Comparison of ENCODE assay signal across 21 cellular contexts in genomic region chr2:205727174-205727573, GRCh38. TPM values are rescaled to one million over a fixed set of nuclear protein-coding genes. Genes with fewer than 3 reads are reported as not detected.
DNase-seq lines count a peak whose midpoint lies in the region; ATAC-seq, FAIRE-seq and TF ChIP-seq lines count a peak whose summit lies in the region.
"Had no signal": no experiment of that assay in that cellular context is flagged by ENCODE, and none has a peak within 500 bp of the region (broad histone marks: within the 10 kb centered on the region; RNA-seq: fewer than 3 reads in every experiment).

No MANE protein-coding gene starts in this region.

- no peaks in the 10 kb centered on the region for H3K27me3 ChIP-seq in HepG2 (ENCODE audit: control insufficient read depth in 1 of 2, insufficient read depth in 2 of 2, low read length in 2 of 2)
- no peaks in the 10 kb centered on the region for H3K27me3 ChIP-seq in muscle layer of colon (ENCODE audit: control insufficient read depth in 1 of 2, insufficient read depth in 2 of 2, low read length in 2 of 2)
- no peaks in the 10 kb centered on the region for H3K27me3 ChIP-seq in sigmoid colon
- H3K27me3 ChIP-seq: BLaER1 treated with 17β-estradiol and CSF1 and Interleukin-3, amounts not matched to agents 10 nM and 100 nM had no signal

- in situ Hi-C loops in HepG2 (cut with HindIII; ENCODE audit: extremely low pct_ligation_motif_present, low pct_unique_long_range_greater_than_20kb), result no loop called here

- no peak overlapping the region for H3K27ac Mint-ChIP-seq in endothelial cell (ENCODE audit: unreplicated experiment)
- H3K27ac Mint-ChIP-seq: B cell; CD8-positive, alpha-beta T cell; HFFc6 had no signal

- DNase-seq in endothelial cell (ENCODE audit: low spot score) (no peak), HepG2 (ENCODE audit: low spot score) (peak; percentile 29), sigmoid colon (no peak), DMS153 (lab: John Stamatoyannopoulos, UW) (no peak), inferior parietal cortex (ENCODE audit: extremely low spot score) (no peak), left cardiac atrium (no peak)
- DNase-seq in stimulated activated CD4-positive, alpha-beta T cell treated with anti-CD3 and anti-CD28 coated beads, Interleukin-4, amount 100 ng/mL, for 1 hour, result no peak
- DNase-seq: 8988T; Calu3; CD8-positive, alpha-beta T cell; DMS53; DND-41; EL; GOT3; H7; HFFc6 had no signal

- TF ChIP-seq EP300 in HepG2 (IDR thresholded peaks at IDR 0.05; ENCODE audit: low read depth in 2 of 2, low read length in 2 of 2) (peak in 1 of 2 experiments; percentile 19; a peak in 1 of 4 replicates), HepG2 (CRISPR knock-in tag; IDR thresholded peaks at IDR 0.05; ENCODE audit: borderline replicate concordance) (no peak), sigmoid colon (IDR thresholded peaks at IDR 0.05) (no peak)

- peak overlapping the region; percentile 44 for H3K4me3 Mint-ChIP-seq in endothelial cell (ENCODE audit: unreplicated experiment)
- H3K4me3 Mint-ChIP-seq: B cell; CD8-positive, alpha-beta T cell; HFFc6 had no signal

- CTCF ChIA-PET in HepG2 (lab: Yijun Ruan, JAX; ENCODE audit: low intra/inter-chr PET ratio, low total read pairs), result no interaction called here

- 5% methylated on average over 2 of the region's 2 CpGs for WGBS in HepG2 (ENCODE audit: low lambda C conversion rate)
- WGBS in sigmoid colon, 2 donors, result 41 to 83% methylated on average over 2 of the region's 2 CpGs

- no peaks in the 10 kb centered on the region for H3K79me2 ChIP-seq in HepG2 (ENCODE audit: insufficient read depth, low read length)

- H4K20me1 ChIP-seq in HepG2 (ENCODE audit: insufficient read depth, low read length), result no peaks in the 10 kb centered on the region
- H4K20me1 ChIP-seq: BLaER1 treated with 17β-estradiol and CSF1 and Interleukin-3, amounts not matched to agents 10 nM and 100 nM had no signal

- H2AFZ ChIP-seq in HepG2 (ENCODE audit: low read length), result no peak overlapping the region

- H3K9ac ChIP-seq in HepG2 (ENCODE audit: insufficient read depth, low read depth, low read length) (no peak overlapping the region), muscle layer of colon (ENCODE audit: low read length) (no peak overlapping the region)
- H3K9ac ChIP-seq: BLaER1 treated with 17β-estradiol and CSF1 and Interleukin-3, amounts not matched to agents 10 nM and 100 nM had no signal

- H3K27me3 Mint-ChIP-seq in endothelial cell (ENCODE audit: unreplicated experiment), result peaks cover 3% of the 10 kb centered on the region
- H3K27me3 Mint-ChIP-seq: B cell had no signal

- POLR2A ChIA-PET in HepG2 (lab: Yijun Ruan, JAX), result no interaction called here

- TF ChIP-seq CTCF in endothelial cell (IDR thresholded peaks at IDR 0.05; ENCODE audit: unreplicated experiment) (no peak), HepG2 (CRISPR knock-in tag; IDR thresholded peaks at IDR 0.05) (no peak), sigmoid colon (IDR thresholded peaks at IDR 0.05) (no peak)

- no peak overlapping the region for H3K27ac ChIP-seq in HepG2 (ENCODE audit: extremely low read length, insufficient read depth, low read length)
- H3K27ac ChIP-seq in muscle layer of colon (ENCODE audit: low read depth, low read length), result peak overlapping the region; percentile 53
- peak overlapping the region; percentile 83 to 99 (median 94) for H3K27ac ChIP-seq in sigmoid colon
- H3K27ac ChIP-seq: BLaER1 treated with 17β-estradiol and CSF1 and Interleukin-3, amounts not matched to agents 10 nM and 100 nM had no signal

- intact Hi-C loops in HepG2 (cut with micrococcal nuclease; ENCODE audit: unreplicated experiment) (no loop called here), sigmoid colon (cut with DNase I) (no loop called here), left cardiac atrium (cut with DNase I) (no loop called here)

- H3K4me3 ChIP-seq in HepG2 (replicated peaks in 1 of 3; ENCODE audit: insufficient read depth in 1 of 3, low read depth in 2 of 3, low read length in 3 of 3) (no peak overlapping the region), muscle layer of colon (ENCODE audit: low read depth in 1 of 2, low read length in 2 of 2) (no peak overlapping the region), sigmoid colon (no peak overlapping the region)
- H3K4me3 ChIP-seq: BLaER1 treated with 17β-estradiol and CSF1 and Interleukin-3, amounts not matched to agents 10 nM and 100 nM; GM12878 had no signal

- no peaks in the 10 kb centered on the region for H3K9me3 Mint-ChIP-seq in endothelial cell (ENCODE audit: unreplicated experiment)
- H3K9me3 Mint-ChIP-seq: CD8-positive, alpha-beta T cell; HFFc6 had no signal

- H3K4me2 ChIP-seq in HepG2 (ENCODE audit: low read depth, low read length), result no peak overlapping the region
- H3K4me2 ChIP-seq: BLaER1 treated with 17β-estradiol and CSF1 and Interleukin-3, amounts not matched to agents 10 nM and 100 nM had no signal

- FAIRE-seq in HepG2 (lab: Jason Lieb, UNC), result peak; percentile 39
- FAIRE-seq: GM12878 had no signal

- peaks cover 4% of the 10 kb centered on the region for H3K4me1 Mint-ChIP-seq in endothelial cell (ENCODE audit: unreplicated experiment)

- ATAC-seq in HepG2 (peak; percentile 37), left cardiac atrium (no peak)
- ATAC-seq: CD8-positive, alpha-beta T cell; GM12878; HCT116 had no signal

- H3K36me3 Mint-ChIP-seq in endothelial cell (ENCODE audit: low read depth, unreplicated experiment), result peaks cover 74% of the 10 kb centered on the region
- H3K36me3 Mint-ChIP-seq: CD8-positive, alpha-beta T cell had no signal

- TF ChIP-seq RAD21 in HepG2 (CRISPR knock-in tag; IDR thresholded peaks at IDR 0.05), result no peak

- TF ChIP-seq POLR2A in HepG2 (IDR thresholded peaks at IDR 0.05; ENCODE audit: insufficient read depth in 1 of 2, low read depth in 2 of 2, low read length in 2 of 2) (no peak), sigmoid colon (IDR thresholded peaks at IDR 0.05) (no peak)

- peaks cover 36% of the 10 kb centered on the region for H3K4me1 ChIP-seq in HepG2 (ENCODE audit: insufficient read depth, low read length)
- peaks cover 86% of the 10 kb centered on the region for H3K4me1 ChIP-seq in muscle layer of colon (ENCODE audit: insufficient read depth, low read length)
- H3K4me1 ChIP-seq in sigmoid colon, result peaks cover 0 to 100% (median 95%) of the 10 kb centered on the region in 4 donors

- H3K9me3 ChIP-seq in HepG2 (ENCODE audit: low read length) (no peaks in the 10 kb centered on the region), muscle layer of colon (ENCODE audit: low read length) (no peaks in the 10 kb centered on the region), sigmoid colon (no peaks in the 10 kb centered on the region)
- H3K9me3 ChIP-seq: BLaER1 treated with 17β-estradiol and CSF1 and Interleukin-3, amounts not matched to agents 10 nM and 100 nM had no signal

- no TSS peak for BruUV-seq in HepG2 (replicated peaks; lab: Mats Ljungman, UMichigan)

- H3K36me3 ChIP-seq in HepG2 (replicated peaks in 1 of 2; ENCODE audit: control insufficient read depth in 1 of 2, insufficient read depth in 2 of 2, low read length in 2 of 2) (no peaks in the 10 kb centered on the region), muscle layer of colon (ENCODE audit: insufficient read depth, low read length) (peaks cover 89% of the 10 kb centered on the region), sigmoid colon (peaks cover 48 to 97% (median 74%) of the 10 kb centered on the region in 4 donors)

TF ChIP-seq in HepG2, 621 proteins besides CTCF, POLR2A, EP300 and RAD21 (continues in another document):
- peak; percentile 43; the same call in 1 of the 2 replicates for TF ChIP-seq FOXP4 (CRISPR knock-in tag; IDR thresholded peaks at IDR 0.05)

RNA-seq across cellular contexts. Expression of gene NRP2, which starts 44.9 kb away (rescaled TPM):
- total RNA-seq in endothelial cell (ENCODE audit: unreplicated experiment) (258 TPM), HepG2 (2016; rRNA removed; fragmentation: Illumina TruSeq; extraction: Trizol) (0.60 and 1.4 TPM in 2 replicates), sigmoid colon (100 to 1,000 TPM; 207 to 348 (median 237) TPM), left cardiac atrium (10 to 100 TPM; 16.3 to 16.6 TPM)
- under 0.01 and 0.20 TPM in 2 replicates for total RNA-seq in HepG2 (2016; cell fraction: cytosol; rRNA removed; fragmentation: Illumina TruSeq; extraction: Trizol; ENCODE audit: low read depth)
- 0.79 and 0.93 TPM in 2 replicates for total RNA-seq in HepG2 (2016; cell fraction: insoluble cytoplasmic fraction; rRNA removed; fragmentation: Illumina TruSeq; extraction: Trizol)
- total RNA-seq in HepG2 (2016; cell fraction: membrane; rRNA removed; fragmentation: Illumina TruSeq; extraction: Trizol), result 0.22 and 0.41 TPM in 2 replicates
- total RNA-seq in HepG2 (2016; cell fraction: nucleus; rRNA removed; fragmentation: Illumina TruSeq; extraction: Trizol), result 1.4 and 2.4 TPM in 2 replicates
- polyA plus RNA-seq in HepG2 (2011; rRNA removed) (0.65 and 1.4 TPM in 2 replicates), sigmoid colon (10 to 100 TPM in 1 of 3 donors, 1 to 10 TPM in 2; 2.5 to 13.6 (median 7.8) TPM)
- 0.32 and 0.37 TPM in 2 replicates for polyA plus RNA-seq in HepG2 (2011; cell fraction: cytosol; rRNA removed)
- polyA plus RNA-seq in HepG2 (2011; cell fraction: nucleus; rRNA removed), result 0.51 and 0.66 TPM in 2 replicates
- polyA plus RNA-seq in HepG2 (2012), result 0.54 and 3.3 TPM in 2 replicates
- 0.12 and 0.16 TPM in 2 replicates for polyA plus RNA-seq in HepG2 (2016; cell fraction: cytosol; fragmentation: Illumina TruSeq; extraction: Trizol; ENCODE audit: low read depth)
- polyA plus RNA-seq in HepG2 (2016; cell fraction: insoluble cytoplasmic fraction; fragmentation: Illumina TruSeq; extraction: Trizol; ENCODE audit: low read depth), result 0.26 and 0.34 TPM in 2 replicates
- polyA plus RNA-seq in HepG2 (2016; cell fraction: membrane; fragmentation: Illumina TruSeq; extraction: Trizol; ENCODE audit: low read depth), result 0.09 and 0.37 TPM in 2 replicates
- polyA plus RNA-seq in HepG2 (2016; cell fraction: nucleus; fragmentation: Illumina TruSeq; extraction: Trizol; ENCODE audit: insufficient read depth, low read depth), result 1.9 and 2.1 TPM in 2 replicates
- polyA minus RNA-seq in HepG2 (2011; rRNA and poly(A)+ RNA removed; ENCODE audit: low replicate concordance), result 1.3 and 6.5 TPM in 2 replicates
- 0.49 and 0.88 TPM in 2 replicates for polyA minus RNA-seq in HepG2 (2011; cell fraction: cytosol; rRNA and poly(A)+ RNA removed)
- 1.4 and 1.7 TPM in 2 replicates for polyA minus RNA-seq in HepG2 (2011; cell fraction: nucleus; rRNA and poly(A)+ RNA removed)
- total RNA-seq: CD8-positive, alpha-beta T cell had no signal

Comparison
In these comparisons a context has a peak if more than half of its experiments do, and no peak if none do; other contexts are left out.
1. RNA of gene NRP2, which starts 44.9 kb away (total RNA-seq): 207 to 348 TPM in sigmoid colon and 258 TPM in endothelial cell (single experiment); 16.3 to 16.6 TPM in left cardiac atrium and under 0.01 to 2.4 TPM in HepG2; every median in the first group is over 10 times any median in the second.